ENCODE assay signal across 23 cellular contexts in genomic region chr17:80223142-80223815, GRCh38. TPM values are rescaled to one million over a fixed set of nuclear protein-coding genes. Genes with fewer than 3 reads are reported as not detected.
DNase-seq lines count a peak whose midpoint lies in the region; ATAC-seq and TF ChIP-seq lines count a peak whose summit lies in the region.
"Had no signal": no experiment of that assay in that cellular context is flagged by ENCODE, and none has a peak within 500 bp of the region (broad histone marks: within the 10 kb centered on the region; RNA-seq: fewer than 3 reads in every experiment).

No MANE protein-coding gene starts in this region.

- H3K36me3 ChIP-seq in CD4-positive, alpha-beta memory T cell (ENCODE audit: insufficient read depth, low read length): peaks cover 3% of the 10 kb centered on the region
- no peaks in the 10 kb centered on the region for H3K36me3 ChIP-seq in neural progenitor cell

- H3K27ac ChIP-seq in CD4-positive, alpha-beta memory T cell (ENCODE audit: low read depth, low read length): no peak overlapping the region
- no peak overlapping the region for H3K27ac ChIP-seq in neural progenitor cell
- H3K27ac ChIP-seq: 22Rv1, epithelial cell of prostate, right atrium auricular region, VCaP had no signal

- H3K4me1 Mint-ChIP-seq in T-helper 1 cell treated with Interleukin-12 subunit alpha and Interleukin-12 subunit beta and Interleukin-4 antibody, amounts not matched to agents 30 μg/mL and 1 μg/mL, for 36 hours (ENCODE audit: low read depth): peaks cover 6% of the 10 kb centered on the region
- peaks cover 13 to 43% (median 29%) of the 10 kb centered on the region in 4 donors for H3K4me1 Mint-ChIP-seq in CD4-positive, alpha-beta memory T cell
- H3K4me1 Mint-ChIP-seq in central memory CD8-positive, alpha-beta T cell: peaks cover 39% of the 10 kb centered on the region
- peaks cover 39% of the 10 kb centered on the region for H3K4me1 Mint-ChIP-seq in neural progenitor cell

- H3K27me3 Mint-ChIP-seq in T-helper 1 cell treated with Interleukin-12 subunit alpha and Interleukin-12 subunit beta and Interleukin-4 antibody, amounts not matched to agents 30 μg/mL and 1 μg/mL, for 36 hours (ENCODE audit: low read depth): no peaks in the 10 kb centered on the region
- H3K27me3 Mint-ChIP-seq in CD4-positive, alpha-beta memory T cell: no peaks in the 10 kb centered on the region
- H3K27me3 Mint-ChIP-seq in central memory CD8-positive, alpha-beta T cell: no peaks in the 10 kb centered on the region
- peaks cover 6% of the 10 kb centered on the region for H3K27me3 Mint-ChIP-seq in neural progenitor cell (ENCODE audit: insufficient read depth, low read depth)
- H3K27me3 Mint-ChIP-seq: activated CD4-positive, alpha-beta memory T cell treated with anti-CD3 and anti-CD28 coated beads for 36 hours; stimulated activated memory B cell treated with anti-CD40 and anti-IgM and Interleukin-4, amounts not matched to agents 10 μg/mL and 1 μg/mL and 100 μg/mL, for 72 hours had no signal

- TF ChIP-seq CTCF in neural progenitor cell (IDR thresholded peaks at IDR 0.05) (no peak), GM13976 (IDR thresholded peaks at IDR 0.05; ENCODE audit: borderline replicate concordance, control extremely low read depth, extremely low read depth, insufficient read depth, missing control alignments) (no peak)

- no peak overlapping the region for H3K9ac ChIP-seq in neural progenitor cell

- no peaks in the 10 kb centered on the region for H3K9me3 Mint-ChIP-seq in T-helper 1 cell treated with Interleukin-12 subunit alpha and Interleukin-12 subunit beta and Interleukin-4 antibody, amounts not matched to agents 30 μg/mL and 1 μg/mL, for 36 hours
- peaks cover 0 to 2% (median 0%) of the 10 kb centered on the region in 8 donors for H3K9me3 Mint-ChIP-seq in CD4-positive, alpha-beta memory T cell
- no peaks in the 10 kb centered on the region for H3K9me3 Mint-ChIP-seq in central memory CD8-positive, alpha-beta T cell
- no peaks in the 10 kb centered on the region for H3K9me3 Mint-ChIP-seq in neural progenitor cell
- H3K9me3 Mint-ChIP-seq: activated CD4-positive, alpha-beta memory T cell treated with anti-CD3 and anti-CD28 coated beads for 36 hours; activated naive CD8-positive, alpha-beta T cell treated with anti-CD3 and anti-CD28 coated beads, Interleukin-2, amount 50 U/mL, for 24 hours had no signal

- H3K36me3 Mint-ChIP-seq in T-helper 1 cell treated with Interleukin-12 subunit alpha and Interleukin-12 subunit beta and Interleukin-4 antibody, amounts not matched to agents 30 μg/mL and 1 μg/mL, for 36 hours (ENCODE audit: low read depth): peaks cover 1% of the 10 kb centered on the region
- H3K36me3 Mint-ChIP-seq in CD4-positive, alpha-beta memory T cell: peaks cover 6 to 30% of the 10 kb centered on the region in 2 donors
- peaks cover 10% of the 10 kb centered on the region for H3K36me3 Mint-ChIP-seq in central memory CD8-positive, alpha-beta T cell (ENCODE audit: insufficient read depth)
- peaks cover 5% of the 10 kb centered on the region for H3K36me3 Mint-ChIP-seq in neural progenitor cell
- H3K36me3 Mint-ChIP-seq: activated CD4-positive, alpha-beta memory T cell treated with anti-CD3 and anti-CD28 coated beads for 36 hours had no signal

- peaks cover 3% of the 10 kb centered on the region for H3F3A ChIP-seq in neural progenitor cell (ENCODE audit: low read depth)

- no peaks in the 10 kb centered on the region for H3K9me3 ChIP-seq in CD4-positive, alpha-beta memory T cell (ENCODE audit: control insufficient read depth in 1 of 2, low read length in 2 of 2)
- H3K9me3 ChIP-seq in neural progenitor cell (ENCODE audit: low read depth): no peaks in the 10 kb centered on the region
- H3K9me3 ChIP-seq: right atrium auricular region had no signal

- H3K4me3 Mint-ChIP-seq in T-helper 1 cell treated with Interleukin-12 subunit alpha and Interleukin-12 subunit beta and Interleukin-4 antibody, amounts not matched to agents 30 μg/mL and 1 μg/mL, for 36 hours: peak overlapping the region; percentile 25
- peak overlapping the region in 6 of 8 donors; percentile 8 to 62 (median 45) for H3K4me3 Mint-ChIP-seq in CD4-positive, alpha-beta memory T cell
- peak overlapping the region; percentile 44 for H3K4me3 Mint-ChIP-seq in central memory CD8-positive, alpha-beta T cell
- H3K4me3 Mint-ChIP-seq in neural progenitor cell: peak overlapping the region; percentile 41
- H3K4me3 Mint-ChIP-seq: activated CD4-positive, alpha-beta memory T cell treated with anti-CD3 and anti-CD28 coated beads for 36 hours; activated naive CD8-positive, alpha-beta T cell treated with anti-CD3 and anti-CD28 coated beads, Interleukin-2, amount 50 U/mL, for 24 hours; stimulated activated memory B cell treated with anti-CD40 and anti-IgM and Interleukin-4, amounts not matched to agents 10 μg/mL and 1 μg/mL and 100 μg/mL, for 72 hours had no signal

- H3K27ac Mint-ChIP-seq in T-helper 1 cell treated with Interleukin-12 subunit alpha and Interleukin-12 subunit beta and Interleukin-4 antibody, amounts not matched to agents 30 μg/mL and 1 μg/mL, for 36 hours: peak overlapping the region; percentile 31
- H3K27ac Mint-ChIP-seq in CD4-positive, alpha-beta memory T cell: peak overlapping the region in 5 of 7 donors; percentile 17 to 85 (median 55)
- no peak overlapping the region for H3K27ac Mint-ChIP-seq in central memory CD8-positive, alpha-beta T cell (ENCODE audit: low read depth)
- no peak overlapping the region for H3K27ac Mint-ChIP-seq in neural progenitor cell
- H3K27ac Mint-ChIP-seq: activated CD4-positive, alpha-beta memory T cell treated with anti-CD3 and anti-CD28 coated beads for 36 hours; stimulated activated memory B cell treated with anti-CD40 and anti-IgM and Interleukin-4, amounts not matched to agents 10 μg/mL and 1 μg/mL and 100 μg/mL, for 72 hours had no signal

- ATAC-seq in central memory CD8-positive, alpha-beta T cell (replicated peaks; ENCODE audit: extremely low read depth, poor library complexity, severe bottlenecking): no peak
- ATAC-seq: activated naive CD8-positive, alpha-beta T cell treated with anti-CD3 and anti-CD28 coated beads, Interleukin-2, amount 50 U/mL, for 24 hours; stimulated activated memory B cell treated with anti-CD40 and anti-IgM and Interleukin-4, amounts not matched to agents 10 μg/mL and 1 μg/mL and 100 μg/mL, for 72 hours had no signal

- H3K79me2 ChIP-seq in neural progenitor cell (ENCODE audit: low read depth): peaks cover 15% of the 10 kb centered on the region

- CTCF ChIA-PET in CD4-positive, alpha-beta memory T cell (lab: Charles Lee; ENCODE audit: partially characterized antibody): no interaction called here

- no peak overlapping the region for H3K4me3 ChIP-seq in CD4-positive, alpha-beta memory T cell (ENCODE audit: low read length in 2 of 2)
- no peak overlapping the region for H3K4me3 ChIP-seq in neural progenitor cell
- H3K4me3 ChIP-seq: right atrium auricular region had no signal

- H3K4me1 ChIP-seq in CD4-positive, alpha-beta memory T cell (ENCODE audit: insufficient read depth, low read length): peaks cover 17% of the 10 kb centered on the region
- H3K4me1 ChIP-seq in neural progenitor cell: peaks cover 22% of the 10 kb centered on the region

- H3K4me2 ChIP-seq in neural progenitor cell: no peak overlapping the region

- in situ Hi-C loops in GM13976 (cut with MboI; ENCODE audit: low sequenced_read_pairs, unreplicated experiment): no loop called here

- POLR2A ChIA-PET in CD4-positive, alpha-beta memory T cell (lab: Charles Lee; ENCODE audit: partially characterized antibody): no interaction called here

- DNase-seq in T-helper 1 cell (no peak), neural progenitor cell (ENCODE audit: low spot score) (no peak), GM13976 (ENCODE audit: low spot score) (no peak), NCI-H187 treated with DMSO at 0.1 percent for 48 hours (lab: John Stamatoyannopoulos, UW) (no peak), OCI-M2 (lab: John Stamatoyannopoulos, UW; ENCODE audit: unreplicated experiment) (no peak)
- no peak for DNase-seq in CD4-positive, alpha-beta memory T cell
- no peak for DNase-seq in central memory CD8-positive, alpha-beta T cell (ENCODE audit: low spot score in 2 of 2)
- DNase-seq: activated CD4-positive, alpha-beta memory T cell treated with anti-CD3 and anti-CD28 coated beads for 36 hours; activated naive CD8-positive, alpha-beta T cell treated with anti-CD3 and anti-CD28 coated beads, Interleukin-2, amount 50 U/mL, for 24 hours; AML-193; DMS 273 treated with DMSO at 0.1 percent for 48 hours; kidney glomerular epithelial cell; midbrain; NCI-H1417 treated with DMSO at 0.1 percent for 48 hours; NCI-H526 treated with DMSO at 0.1 percent for 48 hours; nucleus accumbens; SHP77 treated with DMSO at 0.1 percent for 48 hours had no signal

- H3K27me3 ChIP-seq in CD4-positive, alpha-beta memory T cell (ENCODE audit: insufficient read depth, low read length): no peaks in the 10 kb centered on the region
- no peaks in the 10 kb centered on the region for H3K27me3 ChIP-seq in neural progenitor cell
- H3K27me3 ChIP-seq: right atrium auricular region had no signal

- H4K20me1 ChIP-seq in neural progenitor cell (ENCODE audit: low read depth): peaks cover 4% of the 10 kb centered on the region

- intact Hi-C loops in CD4-positive, alpha-beta memory T cell (cut with micrococcal nuclease): no loop called here

- H2AFZ ChIP-seq in neural progenitor cell (replicated peaks): no peak overlapping the region

RNA-seq across cellular contexts. Expression of gene SLC26A11, which starts 3.1 kb away (rescaled TPM):
- total RNA-seq in CD4-positive, alpha-beta memory T cell: 100 to 1,000 TPM; 121 to 126 TPM
- 10 to 100 TPM in 1 of 2 donors, 1 to 10 TPM in 1; 6.3 to 10.6 TPM for polyA plus RNA-seq in CD4-positive, alpha-beta memory T cell
- 7.9 and 24.1 TPM in 2 replicates for total RNA-seq in neural progenitor cell (ENCODE audit: low replicate concordance)

RNA-seq across cellular contexts. Expression of gene SGSH, which starts 3.1 kb away (rescaled TPM):
- 100 to 1,000 TPM; 189 to 198 TPM for total RNA-seq in CD4-positive, alpha-beta memory T cell
- 10 to 100 TPM; 37.8 to 58.6 TPM for polyA plus RNA-seq in CD4-positive, alpha-beta memory T cell
- total RNA-seq in neural progenitor cell (ENCODE audit: low replicate concordance): 7.2 and 12.4 TPM in 2 replicates

RNA-seq across cellular contexts. Expression of gene RNF213, which starts 37.4 kb away (rescaled TPM):
- total RNA-seq in CD4-positive, alpha-beta memory T cell: 100 to 1,000 TPM; 367 to 399 TPM
- 10 to 100 TPM; 11.2 to 67.9 TPM for polyA plus RNA-seq in CD4-positive, alpha-beta memory T cell
- 19.8 and 23.7 TPM in 2 replicates for total RNA-seq in neural progenitor cell (ENCODE audit: low replicate concordance)

RNA-seq across cellular contexts. Expression of gene CARD14, which starts 53.4 kb away (rescaled TPM):
- under 1 TPM in 1 of 2 experiments, not detected in 1; 0.09 TPM for total RNA-seq in CD4-positive, alpha-beta memory T cell
- under 1 TPM in 1 of 2 donors, not detected in 1; 0.07 TPM for polyA plus RNA-seq in CD4-positive, alpha-beta memory T cell
- total RNA-seq in neural progenitor cell (ENCODE audit: low replicate concordance): 0.56 and 0.60 TPM in 2 replicates
- total RNA-seq: activated CD4-positive, alpha-beta memory T cell treated with anti-CD3 and anti-CD28 coated beads for 36 hours; right atrium auricular region had no signal

Comparison
In these comparisons a context has a peak if more than half of its experiments do, and no peak if none do; other contexts are left out.
1. H3K27ac Mint-ChIP-seq: peak in T-helper 1 cell treated with Interleukin-12 subunit alpha and Interleukin-12 subunit beta and Interleukin-4 antibody, amounts not matched to agents 30 μg/mL and 1 μg/mL, for 36 hours (single experiment) and CD4-positive, alpha-beta memory T cell (5 of 7); none in central memory CD8-positive, alpha-beta T cell (single experiment) and neural progenitor cell (single experiment).
2. RNA of gene SGSH, which starts 3.1 kb away (total RNA-seq): 189 to 198 TPM in CD4-positive, alpha-beta memory T cell; 7.2 to 12.4 TPM in neural progenitor cell; every median in the first group is over 10 times any median in the second.
3. RNA of gene RNF213, which starts 37.4 kb away (total RNA-seq): 367 to 399 TPM in CD4-positive, alpha-beta memory T cell; 19.8 to 23.7 TPM in neural progenitor cell; every median in the first group is over 10 times any median in the second.
4. Peak in every context shown above with its lines, with median percentiles within 50 percentile points of each other: H3K4me3 Mint-ChIP-seq.